In the genomic region with DNA sequence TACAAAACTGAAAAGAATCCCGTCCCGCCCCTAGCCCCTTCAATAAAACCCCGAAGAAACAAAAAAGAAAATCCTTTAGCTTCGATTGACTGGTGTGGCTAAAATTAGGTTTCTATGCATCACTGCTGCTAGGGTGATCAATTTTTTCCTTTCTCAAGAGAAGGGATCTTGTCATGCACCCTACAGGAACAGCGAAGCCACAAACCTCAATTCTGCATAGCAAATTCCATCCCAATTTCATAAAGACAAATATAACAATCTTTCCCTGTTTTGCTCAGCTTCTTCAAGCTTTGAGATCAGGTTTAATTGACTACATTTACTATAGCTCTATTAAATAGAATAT, we compare ENCODE assay signal across 7 cellular contexts.
DNase-seq lines count a peak whose midpoint lies in the region; ATAC-seq and TF ChIP-seq lines count a peak whose summit lies in the region.
"Not testable (repeated sequence)": the region's sequence is repeated elsewhere in the genome, so short reads cannot be mapped to it uniquely, and the experiment has no call there.

No MANE protein-coding gene starts in this region.

- ATAC-seq in activated T-helper 17 cell treated with anti-CD3 and anti-CD28 coated beads, Interleukin-2, amount 50 U/mL, for 72 hours (replicated peaks) = peak; percentile 92
- ATAC-seq in stimulated activated naive CD8-positive, alpha-beta T cell treated with anti-CD3 and anti-CD28 coated beads, Interleukin-15, Interleukin-2, amounts not matched to agents 100 U/mL and 50 U/mL, for 24 hours = peak; percentile 92

- WGBS in SK-N-SH (ENCODE audit: low lambda C conversion rate) = 62% methylated on average over 5 of the region's 5 CpGs

- peaks cover 24 to 35% of the 10 kb centered on the region in 2 experiments for H3K4me1 ChIP-seq in SK-N-SH (ENCODE audit: control insufficient read depth in 1 of 2, insufficient read depth in 2 of 2, low read depth in 1 of 2, low read length in 1 of 2)

- H3K9ac ChIP-seq in SK-N-SH = peak overlapping the region; percentile 21; the same call in 1 of the 2 replicates

- not testable (repeated sequence) for TF ChIP-seq RAD21 in SK-N-SH (IDR thresholded peaks at IDR 0.05; ENCODE audit: low read length)

- not testable (repeated sequence) for H3K9me3 Mint-ChIP-seq in HFFc6; activated T-helper 17 cell treated with anti-CD3 and anti-CD28 coated beads, Interleukin-2, amount 50 U/mL, for 72 hours; brain; neural crest cell

- not testable (repeated sequence) for H3K9me2 ChIP-seq in SK-N-SH

- not testable (repeated sequence) for TF ChIP-seq CTCF in HFFc6 (IDR thresholded peaks at IDR 0.05); SK-N-SH (IDR thresholded peaks at IDR 0.05); brain (conservative IDR thresholded peaks at IDR 0.05); neural crest cell (conservative IDR thresholded peaks at IDR 0.05)

- H3K27me3 ChIP-seq in SK-N-SH (ENCODE audit: insufficient read depth) = not testable (repeated sequence)

- POLR2A ChIA-PET in SK-N-SH (lab: Yijun Ruan, JAX) = not testable (repeated sequence)

- peaks cover 66% of the 10 kb centered on the region for H3K4me1 Mint-ChIP-seq in HFFc6 (ENCODE audit: low read depth)
- H3K4me1 Mint-ChIP-seq in activated T-helper 17 cell treated with anti-CD3 and anti-CD28 coated beads, Interleukin-2, amount 50 U/mL, for 72 hours = not testable (repeated sequence)
- peaks cover 63% of the 10 kb centered on the region for H3K4me1 Mint-ChIP-seq in brain
- peaks cover 29% of the 10 kb centered on the region for H3K4me1 Mint-ChIP-seq in neural crest cell

- H3K4me3 Mint-ChIP-seq in HFFc6 = peak overlapping the region; percentile 46
- H3K4me3 Mint-ChIP-seq in activated T-helper 17 cell treated with anti-CD3 and anti-CD28 coated beads, Interleukin-2, amount 50 U/mL, for 72 hours = peak overlapping the region; percentile 10
- peak overlapping the region in 1 of 5 experiments; percentile 45 for H3K4me3 Mint-ChIP-seq in brain
- not testable (repeated sequence) for H3K4me3 Mint-ChIP-seq in neural crest cell

- peak overlapping the region; percentile 76 to 78; a peak in 3 of 4 replicates for H3K27ac ChIP-seq in SK-N-SH (ENCODE audit: low read depth in 2 of 2, low read length in 1 of 2)

- H3K4me3 ChIP-seq in SK-N-SH (ENCODE audit: low read depth in 2 of 2, low read length in 1 of 2) = not testable (repeated sequence)

- not testable (repeated sequence) for H2AFZ ChIP-seq in SK-N-SH (ENCODE audit: low read depth)

- H4K20me1 ChIP-seq in SK-N-SH (ENCODE audit: insufficient read depth) = not testable (repeated sequence)

- H3K79me2 ChIP-seq in SK-N-SH (ENCODE audit: insufficient read depth) = peaks cover 16% of the 10 kb centered on the region; the same call in 1 of the 2 replicates

- H3K27ac Mint-ChIP-seq in HFFc6 (peak overlapping the region; percentile 84), brain (peak overlapping the region in 4 of 5 experiments; percentile 11 to 85 (median 76)), neural crest cell (ENCODE audit: unreplicated experiment) (peak overlapping the region; percentile 47)
- peak overlapping the region; percentile 54 for H3K27ac Mint-ChIP-seq in activated T-helper 17 cell treated with anti-CD3 and anti-CD28 coated beads, Interleukin-2, amount 50 U/mL, for 72 hours

- not testable (repeated sequence) for TF ChIP-seq EP300 in SK-N-SH (IDR thresholded peaks at IDR 0.05; ENCODE audit: borderline replicate concordance in 1 of 2, low read depth in 1 of 2, low read length in 1 of 2)

- H3K9me3 ChIP-seq in SK-N-SH = not testable (repeated sequence)

- H3F3A ChIP-seq in SK-N-SH (replicated peaks; ENCODE audit: insufficient read depth) = peaks cover 19% of the 10 kb centered on the region

- peaks cover 2 to 11% of the 10 kb centered on the region in 2 experiments for H3K36me3 ChIP-seq in SK-N-SH (replicated peaks in 1 of 2; ENCODE audit: control insufficient read depth in 1 of 2, insufficient read depth in 2 of 2, low read length in 1 of 2)

- H3K36me3 Mint-ChIP-seq in HFFc6 (ENCODE audit: low read depth) = peaks cover 11% of the 10 kb centered on the region
- peaks cover 16% of the 10 kb centered on the region for H3K36me3 Mint-ChIP-seq in activated T-helper 17 cell treated with anti-CD3 and anti-CD28 coated beads, Interleukin-2, amount 50 U/mL, for 72 hours (ENCODE audit: low read depth)
- peaks cover 18% of the 10 kb centered on the region for H3K36me3 Mint-ChIP-seq in brain
- not testable (repeated sequence) for H3K36me3 Mint-ChIP-seq in neural crest cell (ENCODE audit: low read depth)

- CTCF ChIA-PET in SK-N-SH (lab: Yijun Ruan, JAX) = interaction anchor here (0.8 to 1.5 kb wide), 2 partner anchors 261 to 284 kb away, joined by 4 to 5 read pairs; no protein-coding TSS in a partner anchor

- DNase-seq in HFFc6; SK-N-SH; neural crest cell (ENCODE audit: low read depth, low spot score): not testable (repeated sequence)
- DNase-seq in fibroblast of peridontal ligament (ENCODE audit: extremely low read depth) = peak; percentile 58
- DNase-seq in stimulated activated naive CD8-positive, alpha-beta T cell treated with anti-CD3 and anti-CD28 coated beads, Interleukin-15, Interleukin-2, amounts not matched to agents 100 U/mL and 50 U/mL, for 24 hours = peak; percentile 9

- not testable (repeated sequence) for H3K27me3 Mint-ChIP-seq in HFFc6 (ENCODE audit: insufficient read depth); activated T-helper 17 cell treated with anti-CD3 and anti-CD28 coated beads, Interleukin-2, amount 50 U/mL, for 72 hours; brain; neural crest cell (ENCODE audit: low read depth)

- not testable (repeated sequence) for H3K4me2 ChIP-seq in SK-N-SH
